Comparison of ENCODE assay signal across 8 cellular contexts in genomic region chr17:80101160-80101945, GRCh38. TPM values are rescaled to one million over a fixed set of nuclear protein-coding genes. Genes with fewer than 3 reads are reported as not detected.
DNase-seq lines count a peak whose midpoint lies in the region; ATAC-seq and TF ChIP-seq lines count a peak whose summit lies in the region.

TSS of gene GAA (plus strand) at chr17:80101581. CDS start at chr17:80104587, 3,006 bp downstream.

- H3K4me3 ChIP-seq in NT2/D1 (ENCODE audit: insufficient read length, low read depth): peak within 1 kb of the TSS; percentile 99

- peaks cover 4% of the 10 kb centered on the region for H3K36me3 Mint-ChIP-seq in endothelial cell (ENCODE audit: low read depth, unreplicated experiment)

- peak; percentile 93 for TF ChIP-seq CTCF in endothelial cell (IDR thresholded peaks at IDR 0.05; ENCODE audit: unreplicated experiment)

- no peaks in the 10 kb centered on the region for H3K9me3 Mint-ChIP-seq in endothelial cell (ENCODE audit: unreplicated experiment)

- peaks cover 17% of the 10 kb centered on the region for H3K27me3 Mint-ChIP-seq in endothelial cell (ENCODE audit: unreplicated experiment)

- H3K36me3 ChIP-seq in NT2/D1 (ENCODE audit: insufficient read depth, insufficient read length, low read length): peaks cover 9% of the 10 kb centered on the region

- peaks cover 19% of the 10 kb centered on the region for H3K4me1 ChIP-seq in NT2/D1 (ENCODE audit: insufficient read depth, insufficient read length)

- peaks cover 6% of the 10 kb centered on the region for H3K27me3 ChIP-seq in NT2/D1 (ENCODE audit: insufficient read depth, insufficient read length)

- ATAC-seq in GM19351 (IDR thresholded peaks at IDR 0.05; ENCODE audit: unreplicated experiment): peak; percentile 73

- H3K4me1 Mint-ChIP-seq in endothelial cell (ENCODE audit: unreplicated experiment): peaks cover 9% of the 10 kb centered on the region

- DNase-seq in CD1c-positive myeloid dendritic cell (ENCODE audit: extremely low spot score): peak; percentile 95
- peak; percentile 84 for DNase-seq in HPDE6-E6E7 (ENCODE audit: extremely low spot score)
- DNase-seq in NT2/D1 (ENCODE audit: low read depth, low spot score): peak; percentile 57
- peak; percentile 56 for DNase-seq in activated CD8-positive, alpha-beta memory T cell treated with anti-CD3 and anti-CD28 coated beads, Interleukin-2, amount 50 U/mL, for 24 hours (ENCODE audit: extremely low read depth)
- DNase-seq in endothelial cell (ENCODE audit: low spot score): peak; percentile 95
- DNase-seq in midbrain (lab: John Stamatoyannopoulos, UW): peak; percentile 84
- DNase-seq in stimulated activated CD8-positive, alpha-beta memory T cell treated with anti-CD3 and anti-CD28 coated beads, Interleukin-2, amount 100 ng/mL, for 1 hour (ENCODE audit: low read depth in 2 of 2): peak; percentile 79 to 82

- peak within 1 kb of the TSS; percentile 84 for H3K27ac Mint-ChIP-seq in endothelial cell (ENCODE audit: unreplicated experiment)

- H3K9me3 ChIP-seq in NT2/D1 (ENCODE audit: insufficient read depth, low read length): no peaks in the 10 kb centered on the region

- H3K4me3 Mint-ChIP-seq in endothelial cell (ENCODE audit: unreplicated experiment): peak within 1 kb of the TSS; percentile 95

- H3K9ac ChIP-seq in NT2/D1 (ENCODE audit: insufficient read length, low read depth): peak within 1 kb of the TSS; percentile 100

RNA-seq across cellular contexts. Expression of gene GAA, which starts in this region (rescaled TPM):
- total RNA-seq in endothelial cell (ENCODE audit: unreplicated experiment): 93.0 TPM

Comparison
In these comparisons a context has a peak if more than half of its experiments do, and no peak if none do; other contexts are left out.
1. Peak in every context shown above with its lines: DNase-seq, ATAC-seq and H3K4me3 ChIP-seq.